In genomic region chr13:21589510-21589909, GRCh38 we compare ENCODE assay signal across 5 cellular contexts. TPM values are rescaled to one million over a fixed set of nuclear protein-coding genes. Genes with fewer than 3 reads are reported as not detected.
A peak's percentile ranks its signal among the peaks of the same experiment; 100 is the strongest.
DNase-seq lines count a peak whose midpoint lies in the region; ATAC-seq, FAIRE-seq and TF ChIP-seq lines count a peak whose summit lies in the region.
"Not testable (repeated sequence)": the region's sequence is repeated elsewhere in the genome, so short reads cannot be mapped to it uniquely, and the experiment has no call there.

No MANE protein-coding gene starts in this region.

- not testable (repeated sequence) for H3K4me1 ChIP-seq in OCI-LY7 (ENCODE audit: insufficient read depth, low read length, poor library complexity, severe bottlenecking); GM12878 (ENCODE audit: control insufficient read depth, insufficient read depth, low read length)

- not testable (repeated sequence) for TF ChIP-seq RAD21 in GM12878 (IDR thresholded peaks at IDR 0.05; ENCODE audit: insufficient read depth, low read depth, low read length)

- RAD21 ChIA-PET in GM12878 (lab: Charles Lee; ENCODE audit: unreplicated experiment) = not testable (repeated sequence)

- not testable (repeated sequence) for ATAC-seq in GM12878
- ATAC-seq in left colon = peak; percentile 77

- not testable (repeated sequence) for H3K27ac ChIP-seq in OCI-LY7 (ENCODE audit: low read depth, low read length, poor library complexity, severe bottlenecking); GM12878 (ENCODE audit: control insufficient read depth, insufficient read depth)

- peaks cover 17% of the 10 kb centered on the region for H3K9me3 Mint-ChIP-seq in osteocyte (ENCODE audit: unreplicated experiment)

- BruUV-seq in OCI-LY7 (replicated peaks; lab: Mats Ljungman, UMichigan) = TSS peak; percentile 11
- TSS peak; percentile 14 for BruUV-seq in GM12878 (replicated peaks; lab: Mats Ljungman, UMichigan)

- H3K36me3 ChIP-seq in OCI-LY7 (ENCODE audit: insufficient read depth, low read length); GM12878 (ENCODE audit: control insufficient read depth in 2 of 2, insufficient read depth in 2 of 2, low read length in 1 of 2): not testable (repeated sequence)

- SMC1A ChIA-PET in GM12878 (lab: Charles Lee; ENCODE audit: uncharacterized antibody, unreplicated experiment) = interaction anchor here (0.9 to 1.4 kb wide), 2 partner anchors 19 to 421 kb away, joined by 3 read pairs; no protein-coding TSS in a partner anchor

- H3K27me3 Mint-ChIP-seq in osteocyte (ENCODE audit: unreplicated experiment) = not testable (repeated sequence)

- not testable (repeated sequence) for TF ChIP-seq POLR2A in GM12878 (IDR thresholded peaks at IDR 0.05; ENCODE audit: low read depth, low read length)

- not testable (repeated sequence) for TF ChIP-seq EP300 in GM12878 (IDR thresholded peaks at IDR 0.05; ENCODE audit: borderline replicate concordance in 1 of 2, control insufficient read depth in 1 of 2, low read depth in 2 of 2, low read length in 2 of 2)

- H3K79me2 ChIP-seq in OCI-LY7 (ENCODE audit: insufficient read depth, low read depth, low read length) = peaks cover 67% of the 10 kb centered on the region
- H3K79me2 ChIP-seq in GM12878 (ENCODE audit: control insufficient read depth, insufficient read depth, low read length) = not testable (repeated sequence)

- H3K4me2 ChIP-seq in OCI-LY7 (ENCODE audit: low read length); GM12878 (ENCODE audit: control insufficient read depth, insufficient read depth): not testable (repeated sequence)

- POLR2A ChIA-PET in OCI-LY7 (lab: Charles Lee) = interaction anchor here (1.1 kb wide), 1 partner anchor 15 kb away, joined by 4 read pairs; the partner anchor contains the start of gene MICU2
- POLR2A ChIA-PET in GM12878 (lab: Charles Lee) = not testable (repeated sequence)

- CTCF ChIA-PET in OCI-LY7 (lab: Charles Lee; ENCODE audit: unreplicated experiment) = not testable (repeated sequence)
- CTCF ChIA-PET in GM12878 (lab: Yijun Ruan, JAX) = interaction anchor here (1.3 kb wide), 1 partner anchor 9 kb away, joined by 3 read pairs; no protein-coding TSS in a partner anchor

- intact Hi-C loops in OCI-LY7 (cut with micrococcal nuclease; ENCODE audit: unreplicated experiment); GM12878 (cut with micrococcal nuclease; ENCODE audit: unreplicated experiment); left colon (cut with DNase I, micrococcal nuclease): not testable (repeated sequence)

- H3K9me3 ChIP-seq in OCI-LY7 (ENCODE audit: low read length); GM12878 (replicated peaks; ENCODE audit: control insufficient read depth, insufficient read depth, low read length): not testable (repeated sequence)

- H4K20me1 ChIP-seq in OCI-LY7 (ENCODE audit: insufficient read depth, low read length); GM12878 (ENCODE audit: control insufficient read depth, insufficient read depth): not testable (repeated sequence)

- DNase-seq in HT-29 (ENCODE audit: low spot score) = peak; percentile 37
- DNase-seq in OCI-LY7 (ENCODE audit: low spot score); GM12878 (ENCODE audit: low read depth, low spot score); left colon; osteocyte (ENCODE audit: extremely low spot score, unreplicated experiment): not testable (repeated sequence)

- not testable (repeated sequence) for H3K4me3 Mint-ChIP-seq in osteocyte (ENCODE audit: unreplicated experiment)

- WGBS in GM12878 (ENCODE audit: insufficient coverage, insufficient replicate concordance, low lambda C conversion rate, missing lambda C conversion rate) = 41% methylated on average over 6 of the region's 6 CpGs

- H3K36me3 Mint-ChIP-seq in osteocyte (ENCODE audit: unreplicated experiment) = peaks cover 14% of the 10 kb centered on the region

- H3K27ac Mint-ChIP-seq in osteocyte (ENCODE audit: unreplicated experiment) = peak overlapping the region; percentile 16

- FAIRE-seq in GM12878 (lab: Jason Lieb, UNC) = not testable (repeated sequence)

- TF ChIP-seq CTCF in OCI-LY7 (conservative IDR thresholded peaks at IDR 0.05; ENCODE audit: low read length); GM12878 (IDR thresholded peaks at IDR 0.05 in 2 of 3, conservative IDR thresholded peaks at IDR 0.05 in 1 of 3; ENCODE audit: control insufficient read depth in 2 of 3, extremely low read depth in 1 of 3, insufficient read depth in 1 of 3, low read depth in 3 of 3, low read length in 3 of 3); osteocyte (IDR thresholded peaks at IDR 0.05): not testable (repeated sequence)

- H3K27me3 ChIP-seq in GM12878 (replicated peaks in 1 of 2; ENCODE audit: control insufficient read depth in 2 of 2, insufficient read depth in 2 of 2, low read length in 1 of 2) = not testable (repeated sequence)

- peaks cover 35% of the 10 kb centered on the region for H3K4me1 Mint-ChIP-seq in osteocyte (ENCODE audit: unreplicated experiment)

- in situ Hi-C loops in GM12878 (cut with MboI) = not testable (repeated sequence)

- H3K9ac ChIP-seq in GM12878 (ENCODE audit: control insufficient read depth, insufficient read depth, low read length) = not testable (repeated sequence)

- not testable (repeated sequence) for H3K4me3 ChIP-seq in OCI-LY7 (ENCODE audit: low read depth, low read length, poor library complexity, severe bottlenecking); GM12878

- not testable (repeated sequence) for H2AFZ ChIP-seq in OCI-LY7 (ENCODE audit: low read length); GM12878 (ENCODE audit: control insufficient read depth, low read depth, low read length)

- not testable (repeated sequence) for H3K9me2 ChIP-seq in OCI-LY7 (ENCODE audit: insufficient read depth, low read length)

RNA-seq across cellular contexts. Expression of gene MICU2, which starts 14.5 kb away (rescaled TPM):
- 148 and 170 TPM in 2 replicates for total RNA-seq in HT-29 (2014; rRNA removed; shearing (Covaris generic))
- 41.6 and 51.3 TPM in 2 replicates for total RNA-seq in OCI-LY7 (2014; rRNA removed; shearing (Covaris generic))
- total RNA-seq in OCI-LY7 (2022) (37.5 and 40.8 TPM in 2 replicates), GM12878 (2014; rRNA removed) (46.1 and 52.1 TPM in 2 replicates), GM12878 (2014; rRNA removed; fragmentation: Illumina TruSeq; extraction: Trizol) (46.6 and 49.6 TPM in 2 replicates), GM12878 (2021) (25.9 and 26.9 TPM in 2 replicates), left colon (10 to 100 TPM; 52.3 to 55.2 TPM), osteocyte (31.0 and 31.6 TPM in 2 replicates)
- total RNA-seq in GM12878 (2013; cell fraction: nucleolus; rRNA removed) = 72.7 and 83.0 TPM in 2 replicates
- 11.1 TPM for polyA plus RNA-seq in GM12878 (2011; ENCODE audit: low read depth)
- polyA plus RNA-seq in GM12878 (2011; rRNA removed) (38.0 and 64.6 TPM in 2 replicates), GM12878 (2014; fragmentation: Illumina TruSeq; extraction: Trizol) (42.9 and 52.0 TPM in 2 replicates), GM12878 (2014; fragmentation: Nextera tagmentation; extraction: Ambion mirVana) (10 to 100 TPM; 17.7 to 27.8 TPM), GM12878 (2014; rRNA removed) (56.6 and 61.9 TPM in 2 replicates), GM12878 (2016; fragmentation: Nextera tagmentation; extraction: Ambion mirVana) (10 to 100 TPM; 44.8 to 47.7 TPM)
- polyA plus RNA-seq in GM12878 (2011; cell fraction: cytosol; rRNA removed) = 33.3 and 34.5 TPM in 2 replicates
- polyA plus RNA-seq in GM12878 (2011; cell fraction: nucleus; rRNA removed) = 20.3 and 33.4 TPM in 2 replicates
- 24.5 and 27.2 TPM in 2 replicates for polyA plus RNA-seq in GM12878 (2012)
- 8.7 and 10.2 TPM in 2 replicates for polyA minus RNA-seq in GM12878 (2011; rRNA and poly(A)+ RNA removed)
- polyA minus RNA-seq in GM12878 (2011; cell fraction: cytosol; rRNA and poly(A)+ RNA removed) = 7.1 and 8.2 TPM in 2 replicates
- 15.8 and 26.8 TPM in 2 replicates for polyA minus RNA-seq in GM12878 (2011; cell fraction: nucleus; rRNA and poly(A)+ RNA removed)
